ENCODE assay signal across 3 cellular contexts in genomic region chr4:25950476-25951389, GRCh38.
TF ChIP-seq lines count a peak whose summit lies in the region.

No MANE protein-coding gene starts in this region.

TF ChIP-seq in SK-N-SH, 30 proteins besides CTCF, POLR2A, EP300 and RAD21:
- no peak for TF ChIP-seq FOXM1 (IDR thresholded peaks at IDR 0.05; ENCODE audit: low read depth)

TF ChIP-seq in SK-N-SH treated with all-trans-retinoic acid at 6 μM for 48 hours, 23 proteins besides CTCF, POLR2A, EP300 and RAD21:
- no peak for TF ChIP-seq SNAI2 (CRISPR knock-in tag; IDR thresholded peaks at IDR 0.05)
- no peak for TF ChIP-seq ARNTL (CRISPR knock-in tag; IDR thresholded peaks at IDR 0.05; ENCODE audit: borderline replicate concordance, low read depth)
- no peak for TF ChIP-seq ZC3H10 (CRISPR knock-in tag; IDR thresholded peaks at IDR 0.05)
- no peak for TF ChIP-seq TCF4 (CRISPR knock-in tag; IDR thresholded peaks at IDR 0.05; ENCODE audit: borderline replicate concordance)
- no peak for TF ChIP-seq ZNF70 (CRISPR knock-in tag; IDR thresholded peaks at IDR 0.05)

TF ChIP-seq in K562, 482 proteins besides CTCF, POLR2A, EP300 and RAD21:
- no peak for TF ChIP-seq CREB3L1 (IDR thresholded peaks at IDR 0.05; ENCODE audit: borderline replicate concordance, low read depth)
- 0 out of 2 replicates have a peak, but pooled peaks have one; percentile 10 for TF ChIP-seq SPI1 (IDR thresholded peaks at IDR 0.05; ENCODE audit: borderline replicate concordance, low read depth, low read length)
